Comparison of ENCODE assay signal across 10 cellular contexts in the genomic region with DNA sequence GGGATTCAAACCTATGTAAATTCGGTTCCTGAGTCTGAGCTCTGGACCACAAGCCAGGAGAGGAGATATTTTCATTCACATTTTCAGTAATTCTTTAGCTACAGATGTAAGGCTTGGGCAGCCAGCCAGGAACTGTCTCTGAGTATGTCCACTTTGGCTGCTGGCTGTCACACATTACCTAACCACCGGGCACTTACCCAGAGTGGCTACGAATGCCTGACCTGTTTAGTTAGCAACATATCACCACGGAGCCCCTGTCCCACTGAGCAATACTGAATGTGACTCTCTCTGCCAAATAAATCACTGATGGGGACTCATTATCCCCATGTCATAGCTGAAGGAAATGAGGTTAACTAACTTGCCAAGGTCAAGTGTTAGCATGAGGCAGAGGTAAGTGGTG. TPM values are rescaled to one million over a fixed set of nuclear protein-coding genes. Genes with fewer than 3 reads are reported as not detected.
A peak's percentile ranks its signal among the peaks of the same experiment; 100 is the strongest.
DNase-seq lines count a peak whose midpoint lies in the region; ATAC-seq and TF ChIP-seq lines count a peak whose summit lies in the region.
"Had no signal": no experiment of that assay in that cellular context is flagged by ENCODE, and none has a peak within 500 bp of the region (broad histone marks: within the 10 kb centered on the region; RNA-seq: fewer than 3 reads in every experiment).

No MANE protein-coding gene starts in this region.

- DNase-seq in AG10803 (ENCODE audit: low read depth) (peak; percentile 74), adrenal gland (peak; percentile 65 to 89 (median 82)), right cardiac atrium (peak; percentile 82 to 94 (median 83))
- no peak for DNase-seq in stimulated activated naive B cell treated with anti-CD40 and anti-IgM and Interleukin-4, amounts not matched to agents 10 μg/mL and 1 μg/mL and 100 μg/mL, for 72 hours
- DNase-seq in activated CD4-positive, alpha-beta memory T cell treated with anti-CD3 and anti-CD28 coated beads for 36 hours = no peak
- no peak for DNase-seq in activated T-cell treated with anti-CD3 and anti-CD28 coated beads, Interleukin-2, amount 50 U/mL, for 24 hours
- DNase-seq: activated CD8-positive, alpha-beta memory T cell treated with anti-CD3 and anti-CD28 coated beads, Interleukin-2, amount 50 U/mL, for 48 hours had no signal

- intact Hi-C loops in adrenal gland (cut with DNase I) = no loop called here
- intact Hi-C loops in right cardiac atrium (cut with DNase I) = no loop called here
- intact Hi-C loops in activated CD4-positive, alpha-beta memory T cell treated with anti-CD3 and anti-CD28 coated beads for 36 hours (cut with micrococcal nuclease) = loop anchor here (2.0 to 10.0 kb wide), 4 partner anchors 15 to 1418 kb away; a partner anchor contains a TSS

- no peak overlapping the region for H3K4me3 ChIP-seq in AG10803 (ENCODE audit: low read length)
- H3K4me3 ChIP-seq in adrenal gland = no peak overlapping the region
- H3K4me3 ChIP-seq in right cardiac atrium (ENCODE audit: low read length) = no peak overlapping the region

- H3K9me3 ChIP-seq in adrenal gland (replicated peaks in 1 of 3) (no peaks in the 10 kb centered on the region), right cardiac atrium (ENCODE audit: control insufficient read depth, low read length) (no peaks in the 10 kb centered on the region)

- H3K27ac Mint-ChIP-seq in stimulated activated naive B cell treated with anti-CD40 and anti-IgM and Interleukin-4, amounts not matched to agents 10 μg/mL and 1 μg/mL and 100 μg/mL, for 72 hours = no peak overlapping the region
- no peak overlapping the region for H3K27ac Mint-ChIP-seq in activated CD4-positive, alpha-beta memory T cell treated with anti-CD3 and anti-CD28 coated beads for 36 hours
- H3K27ac Mint-ChIP-seq in activated T-cell treated with anti-CD3 and anti-CD28 coated beads, Interleukin-2, amount 50 U/mL, for 24 hours = no peak overlapping the region

- CTCF ChIA-PET in activated CD4-positive, alpha-beta memory T cell treated with anti-CD3 and anti-CD28 coated beads for 36 hours (lab: Charles Lee) = interaction anchor here (1.1 kb wide), 1 partner anchor 14 kb away, joined by 3 read pairs; no protein-coding TSS in a partner anchor

- peak; percentile 34 for ATAC-seq in HG02642 (IDR thresholded peaks at IDR 0.05; ENCODE audit: poor library complexity, unreplicated experiment)
- peak; percentile 88 to 91 for ATAC-seq in right cardiac atrium
- ATAC-seq in HG03521 (IDR thresholded peaks at IDR 0.05; ENCODE audit: unreplicated experiment) = no peak
- ATAC-seq in stimulated activated naive B cell treated with anti-CD40 and anti-IgM and Interleukin-4, amounts not matched to agents 10 μg/mL and 1 μg/mL and 100 μg/mL, for 72 hours (replicated peaks) = no peak

- peaks cover 4 to 15% of the 10 kb centered on the region in 2 donors for H3K36me3 Mint-ChIP-seq in stimulated activated naive B cell treated with anti-CD40 and anti-IgM and Interleukin-4, amounts not matched to agents 10 μg/mL and 1 μg/mL and 100 μg/mL, for 72 hours
- H3K36me3 Mint-ChIP-seq in activated CD4-positive, alpha-beta memory T cell treated with anti-CD3 and anti-CD28 coated beads for 36 hours = peaks cover under 1% of the 10 kb centered on the region
- no peaks in the 10 kb centered on the region for H3K36me3 Mint-ChIP-seq in activated T-cell treated with anti-CD3 and anti-CD28 coated beads, Interleukin-2, amount 50 U/mL, for 24 hours (ENCODE audit: low read depth)

- peaks cover 32 to 67% of the 10 kb centered on the region in 2 donors for H3K4me1 Mint-ChIP-seq in stimulated activated naive B cell treated with anti-CD40 and anti-IgM and Interleukin-4, amounts not matched to agents 10 μg/mL and 1 μg/mL and 100 μg/mL, for 72 hours
- H3K4me1 Mint-ChIP-seq in activated CD4-positive, alpha-beta memory T cell treated with anti-CD3 and anti-CD28 coated beads for 36 hours (ENCODE audit: low read depth) = peaks cover 57% of the 10 kb centered on the region
- peaks cover 24% of the 10 kb centered on the region for H3K4me1 Mint-ChIP-seq in activated T-cell treated with anti-CD3 and anti-CD28 coated beads, Interleukin-2, amount 50 U/mL, for 24 hours (ENCODE audit: low read depth)

- no peak for TF ChIP-seq POLR2A in adrenal gland (IDR thresholded peaks at IDR 0.05)

- H3K9me3 Mint-ChIP-seq in stimulated activated naive B cell treated with anti-CD40 and anti-IgM and Interleukin-4, amounts not matched to agents 10 μg/mL and 1 μg/mL and 100 μg/mL, for 72 hours = no peaks in the 10 kb centered on the region
- H3K9me3 Mint-ChIP-seq in activated CD4-positive, alpha-beta memory T cell treated with anti-CD3 and anti-CD28 coated beads for 36 hours = no peaks in the 10 kb centered on the region
- no peaks in the 10 kb centered on the region for H3K9me3 Mint-ChIP-seq in activated T-cell treated with anti-CD3 and anti-CD28 coated beads, Interleukin-2, amount 50 U/mL, for 24 hours

- TF ChIP-seq CTCF in AG10803 (conservative IDR thresholded peaks at IDR 0.05; ENCODE audit: low read length) (no peak), adrenal gland (IDR thresholded peaks at IDR 0.05) (no peak)

- POLR2A ChIA-PET in activated CD4-positive, alpha-beta memory T cell treated with anti-CD3 and anti-CD28 coated beads for 36 hours (lab: Charles Lee) = no interaction called here

- 23 to 80% (median 28%) methylated on average over 1 to 4 of the region's 4 CpGs for WGBS in adrenal gland, 4 donors
- 16% methylated on average over 4 of the region's 4 CpGs for WGBS in right cardiac atrium

- H3K27me3 ChIP-seq in adrenal gland = no peaks in the 10 kb centered on the region
- no peaks in the 10 kb centered on the region for H3K27me3 ChIP-seq in right cardiac atrium (ENCODE audit: control insufficient read depth, insufficient read depth)

- H3K27ac ChIP-seq in adrenal gland = no peak overlapping the region
- H3K27ac ChIP-seq in right cardiac atrium (ENCODE audit: low read length) = peak overlapping the region; percentile 55
- H3K27ac ChIP-seq: C4-2B had no signal

- H3K4me1 ChIP-seq in adrenal gland (replicated peaks in 1 of 2) = peaks cover 23 to 38% of the 10 kb centered on the region in 2 donors
- peaks cover 5% of the 10 kb centered on the region for H3K4me1 ChIP-seq in right cardiac atrium (ENCODE audit: control insufficient read depth, insufficient read depth, low read length)

- H3K27me3 Mint-ChIP-seq in stimulated activated naive B cell treated with anti-CD40 and anti-IgM and Interleukin-4, amounts not matched to agents 10 μg/mL and 1 μg/mL and 100 μg/mL, for 72 hours = no peaks in the 10 kb centered on the region
- H3K27me3 Mint-ChIP-seq in activated CD4-positive, alpha-beta memory T cell treated with anti-CD3 and anti-CD28 coated beads for 36 hours = no peaks in the 10 kb centered on the region
- H3K27me3 Mint-ChIP-seq in activated T-cell treated with anti-CD3 and anti-CD28 coated beads, Interleukin-2, amount 50 U/mL, for 24 hours = peaks cover 3% of the 10 kb centered on the region

- H3K4me3 Mint-ChIP-seq in stimulated activated naive B cell treated with anti-CD40 and anti-IgM and Interleukin-4, amounts not matched to agents 10 μg/mL and 1 μg/mL and 100 μg/mL, for 72 hours = no peak overlapping the region
- H3K4me3 Mint-ChIP-seq in activated CD4-positive, alpha-beta memory T cell treated with anti-CD3 and anti-CD28 coated beads for 36 hours = no peak overlapping the region
- no peak overlapping the region for H3K4me3 Mint-ChIP-seq in activated T-cell treated with anti-CD3 and anti-CD28 coated beads, Interleukin-2, amount 50 U/mL, for 24 hours

- H3K36me3 ChIP-seq in adrenal gland (replicated peaks in 1 of 2) = no peaks in the 10 kb centered on the region

RNA-seq across cellular contexts. Expression of a gene that starts 15.3 kb away (rescaled TPM):
- total RNA-seq in adrenal gland (10 to 100 TPM; 12.1 to 37.5 (median 21.5) TPM), right cardiac atrium (10 to 100 TPM; 51.1 to 63.7 (median 59.5) TPM)
- polyA plus RNA-seq in adrenal gland (10 to 100 TPM in 1 of 3 donors, 1 to 10 TPM in 2; 1.9 to 19.1 (median 3.3) TPM), right cardiac atrium (12.6 TPM)
- 1 to 10 TPM; 6.2 to 7.0 TPM for total RNA-seq in activated CD4-positive, alpha-beta memory T cell treated with anti-CD3 and anti-CD28 coated beads for 36 hours

Comparison
In these comparisons a context has a peak if more than half of its experiments do, and no peak if none do; other contexts are left out.
1. DNase-seq: peak in AG10803 (single experiment), adrenal gland (7 of 7) and right cardiac atrium (3 of 3); none in stimulated activated naive B cell treated with anti-CD40 and anti-IgM and Interleukin-4, amounts not matched to agents 10 μg/mL and 1 μg/mL and 100 μg/mL, for 72 hours (single experiment), activated CD4-positive, alpha-beta memory T cell treated with anti-CD3 and anti-CD28 coated beads for 36 hours (single experiment) and activated T-cell treated with anti-CD3 and anti-CD28 coated beads, Interleukin-2, amount 50 U/mL, for 24 hours (single experiment).
2. ATAC-seq: peak in HG02642 (single experiment) and right cardiac atrium (2 of 2); none in HG03521 (single experiment) and stimulated activated naive B cell treated with anti-CD40 and anti-IgM and Interleukin-4, amounts not matched to agents 10 μg/mL and 1 μg/mL and 100 μg/mL, for 72 hours (0 of 2).